ENCODE assay signal across 7 cellular contexts in genomic region chr13:102799544-102800144, GRCh38. TPM values are rescaled to one million over a fixed set of nuclear protein-coding genes. Genes with fewer than 3 reads are reported as not detected.
DNase-seq lines count a peak whose midpoint lies in the region; ATAC-seq, FAIRE-seq and TF ChIP-seq lines count a peak whose summit lies in the region.

No MANE protein-coding gene starts in this region.

- peaks cover 9% of the 10 kb centered on the region for H3K27me3 Mint-ChIP-seq in activated naive CD8-positive, alpha-beta T cell treated with anti-CD3 and anti-CD28 coated beads, Interleukin-2, amount 50 U/mL, for 24 hours

- no peak overlapping the region for H2BK12ac ChIP-seq in trophoblast cell (ENCODE audit: low read length)

- H3K4me3 Mint-ChIP-seq in activated naive CD8-positive, alpha-beta T cell treated with anti-CD3 and anti-CD28 coated beads, Interleukin-2, amount 50 U/mL, for 24 hours: peak overlapping the region; percentile 89

- no peak for TF ChIP-seq CTCF in heart left ventricle (IDR thresholded peaks at IDR 0.05)

- peak overlapping the region; percentile 90 for H4K12ac ChIP-seq in trophoblast cell (ENCODE audit: low read depth, low read length)

- H2BK120ac ChIP-seq in trophoblast cell (ENCODE audit: insufficient read depth, low read length, poor library complexity): peak overlapping the region; percentile 47

- peaks cover 9% of the 10 kb centered on the region for H3K36me3 Mint-ChIP-seq in activated naive CD8-positive, alpha-beta T cell treated with anti-CD3 and anti-CD28 coated beads, Interleukin-2, amount 50 U/mL, for 24 hours (ENCODE audit: low read depth)

- DNase-seq in GM12891 (ENCODE audit: insufficient read length, low spot score) (no peak), heart left ventricle (peak; percentile 29 to 73 (median 46)), trophoblast cell (peak in 1 of 2 donors; percentile 26), retina (no peak)
- DNase-seq in activated naive CD8-positive, alpha-beta T cell treated with anti-CD3 and anti-CD28 coated beads, Interleukin-2, amount 50 U/mL, for 24 hours: no peak

- WGBS in heart left ventricle, 4 donors: 0 to 1% (median 1%) methylated on average over 15 to 52 of the region's 52 CpGs
- WGBS in trophoblast cell (ENCODE audit: extremely low coverage, insufficient coverage, insufficient read length): no CpG with 5 or more reads among the region's 52 CpGs

- H4K91ac ChIP-seq in trophoblast cell (ENCODE audit: low read depth, low read length): peak overlapping the region; percentile 55

- H3K9me3 Mint-ChIP-seq in activated naive CD8-positive, alpha-beta T cell treated with anti-CD3 and anti-CD28 coated beads, Interleukin-2, amount 50 U/mL, for 24 hours: no peaks in the 10 kb centered on the region

- ATAC-seq in GM21723 (IDR thresholded peaks at IDR 0.05; ENCODE audit: unreplicated experiment) (peak; percentile 22), heart left ventricle (peak in 3 of 4 donors; percentile 7 to 48 (median 40))
- no peak for ATAC-seq in activated naive CD8-positive, alpha-beta T cell treated with anti-CD3 and anti-CD28 coated beads, Interleukin-2, amount 50 U/mL, for 24 hours

- TF ChIP-seq POLR2A in GM12891 (IDR thresholded peaks at IDR 0.05; ENCODE audit: low read depth, low read length) (no peak), heart left ventricle (IDR thresholded peaks at IDR 0.05) (no peak)

- H3K4me2 ChIP-seq in trophoblast cell (ENCODE audit: low read length): peak overlapping the region; percentile 83

- peak overlapping the region; percentile 89 for H4K8ac ChIP-seq in trophoblast cell (ENCODE audit: low read depth, low read length)

- H3K79me2 ChIP-seq in trophoblast cell (ENCODE audit: control insufficient read depth, insufficient read depth, low read length, poor library complexity): peaks cover 5% of the 10 kb centered on the region

- intact Hi-C loops in heart left ventricle (cut with DNase I): loop anchor here in 5 of 10 donors (1.0 to 5.0 kb wide), 8 partner anchors 25 to 219 kb away; partner anchors contain the start of genes TPP2 (in 3 of the 5) and ERCC5 (in 1 of the 5)

- no peak overlapping the region for H2BK5ac ChIP-seq in trophoblast cell (ENCODE audit: low read depth, low read length, poor library complexity)

- no peak overlapping the region for H2AK5ac ChIP-seq in trophoblast cell (ENCODE audit: low read length)

- peak overlapping the region; percentile 73 for H3K14ac ChIP-seq in trophoblast cell (ENCODE audit: low read length)

- peak overlapping the region; percentile 95 for H2AFZ ChIP-seq in trophoblast cell (ENCODE audit: insufficient read depth, low read length, poor library complexity)

- H3K36me3 ChIP-seq in KOPT-K1 (ENCODE audit: insufficient read depth, low read length) (no peaks in the 10 kb centered on the region), heart left ventricle (no peaks in the 10 kb centered on the region), trophoblast cell (ENCODE audit: control insufficient read depth in 1 of 2, insufficient read depth in 2 of 2, low read length in 2 of 2) (no peaks in the 10 kb centered on the region)

- peaks cover 13% of the 10 kb centered on the region for H3K79me1 ChIP-seq in trophoblast cell (ENCODE audit: low read length)

- peaks cover 0 to 47% (median 30%) of the 10 kb centered on the region in 12 donors for H3K4me1 ChIP-seq in heart left ventricle
- H3K4me1 ChIP-seq in trophoblast cell (ENCODE audit: control insufficient read depth in 1 of 2, insufficient read depth in 2 of 2, low read length in 2 of 2): peaks cover 0 to 3% of the 10 kb centered on the region in 2 experiments

- peak overlapping the region; percentile 61 for H3K27ac ChIP-seq in KOPT-K1 (ENCODE audit: low read depth, low read length, poor library complexity, severe bottlenecking)
- peak overlapping the region; percentile 72 to 96 (median 91) for H3K27ac ChIP-seq in heart left ventricle
- no peak overlapping the region for H3K27ac ChIP-seq in trophoblast cell (ENCODE audit: low read depth, low read length)

- FAIRE-seq in GM12891 (lab: Jason Lieb, UNC): peak; percentile 40

- peak overlapping the region; percentile 51 for H3K4ac ChIP-seq in trophoblast cell (ENCODE audit: low read depth, low read length)

- peaks cover 7% of the 10 kb centered on the region for H3K9me3 ChIP-seq in KOPT-K1 (ENCODE audit: insufficient read depth, low read length, poor library complexity, severe bottlenecking)
- H3K9me3 ChIP-seq in heart left ventricle: no peaks in the 10 kb centered on the region
- peaks cover 3% of the 10 kb centered on the region for H3K9me3 ChIP-seq in trophoblast cell (ENCODE audit: insufficient read depth, low read depth, low read length)

- H3K23ac ChIP-seq in trophoblast cell (ENCODE audit: low read length): no peak overlapping the region

- H3K27ac Mint-ChIP-seq in activated naive CD8-positive, alpha-beta T cell treated with anti-CD3 and anti-CD28 coated beads, Interleukin-2, amount 50 U/mL, for 24 hours: peak overlapping the region; percentile 71

- peak overlapping the region; percentile 42 for H3K18ac ChIP-seq in trophoblast cell (ENCODE audit: low read length)

- H3K27me3 ChIP-seq in heart left ventricle (peaks cover 0 to 10% (median 0%) of the 10 kb centered on the region in 9 donors), trophoblast cell (ENCODE audit: insufficient read depth, low read length) (no peaks in the 10 kb centered on the region)

- H3K4me3 ChIP-seq in heart left ventricle (peak overlapping the region; percentile 65 to 95 (median 82)), trophoblast cell (ENCODE audit: low read depth, low read length) (peak overlapping the region; percentile 81)

- peak overlapping the region; percentile 55 for H3K9ac ChIP-seq in trophoblast cell (ENCODE audit: low read length)

- H3K4me1 Mint-ChIP-seq in activated naive CD8-positive, alpha-beta T cell treated with anti-CD3 and anti-CD28 coated beads, Interleukin-2, amount 50 U/mL, for 24 hours: peaks cover 28% of the 10 kb centered on the region

TF ChIP-seq in GM12891, 5 proteins besides CTCF, POLR2A, EP300 and RAD21:
- no peak for TF ChIP-seq POLR2AphosphoS5 (IDR thresholded peaks at IDR 0.05; ENCODE audit: low read depth, low read length)

RNA-seq across cellular contexts. Expression of gene BIVM, which starts 0.7 kb away (rescaled TPM):
- 8.1 TPM for polyA plus RNA-seq in GM12891 (2012; ENCODE audit: low read depth, missing spikeins)
- 10 to 100 TPM; 20.3 to 35.7 (median 24.7) TPM for total RNA-seq in heart left ventricle
- polyA plus RNA-seq in heart left ventricle: 10 to 100 TPM; 10.3 to 19.0 TPM
- polyA plus RNA-seq in trophoblast cell (2013): 9.5 and 9.7 TPM in 2 replicates

RNA-seq across cellular contexts. Expression of gene POGLUT2, which starts 0.9 kb away (rescaled TPM):
- 1.2 TPM for polyA plus RNA-seq in GM12891 (2012; ENCODE audit: low read depth, missing spikeins)
- 1 to 10 TPM; 2.1 to 4.7 (median 2.6) TPM for total RNA-seq in heart left ventricle
- 1 to 10 TPM; 1.4 to 6.7 TPM for polyA plus RNA-seq in heart left ventricle
- 19.4 and 19.6 TPM in 2 replicates for polyA plus RNA-seq in trophoblast cell (2013)

RNA-seq across cellular contexts. Expression of gene TEX30, which starts 26.1 kb away (rescaled TPM):
- 12.8 TPM for polyA plus RNA-seq in GM12891 (2012; ENCODE audit: low read depth, missing spikeins)
- total RNA-seq in heart left ventricle: 10 to 100 TPM in 4 of 9 donors, 1 to 10 TPM in 5; 6.0 to 13.7 (median 9.8) TPM
- polyA plus RNA-seq in heart left ventricle: 10 to 100 TPM; 10.2 to 12.8 TPM
- polyA plus RNA-seq in trophoblast cell (2013): 40.9 and 46.0 TPM in 2 replicates

RNA-seq across cellular contexts. Expression of gene ERCC5, which starts 46.2 kb away (rescaled TPM):
- polyA plus RNA-seq in GM12891 (2012; ENCODE audit: low read depth, missing spikeins): 33.3 TPM
- 10 to 100 TPM; 27.4 to 61.7 (median 31.4) TPM for total RNA-seq in heart left ventricle
- polyA plus RNA-seq in heart left ventricle: 10 to 100 TPM; 22.4 to 34.0 TPM
- polyA plus RNA-seq in trophoblast cell (2013): 28.3 and 28.4 TPM in 2 replicates

Comparison
In these comparisons a context has a peak if more than half of its experiments do, and no peak if none do; other contexts are left out.
1. DNase-seq: peak in heart left ventricle (5 of 5); none in GM12891 (single experiment), activated naive CD8-positive, alpha-beta T cell treated with anti-CD3 and anti-CD28 coated beads, Interleukin-2, amount 50 U/mL, for 24 hours (single experiment) and retina (single experiment).